ENCODE assay signal across 15 cellular contexts in genomic region chr1:218660678-218661053, GRCh38.
DNase-seq lines count a peak whose midpoint lies in the region; ATAC-seq, FAIRE-seq and TF ChIP-seq lines count a peak whose summit lies in the region.
"Had no signal": no experiment of that assay in that cellular context is flagged by ENCODE, and none has a peak within 500 bp of the region (broad histone marks: within the 10 kb centered on the region; RNA-seq: fewer than 3 reads in every experiment).

No MANE protein-coding gene starts in this region.

- ATAC-seq in HepG2 = no peak

- no peaks in the 10 kb centered on the region for H3K27me3 Mint-ChIP-seq in astrocyte (ENCODE audit: low read depth, unreplicated experiment)

- no peaks in the 10 kb centered on the region for H3K36me3 Mint-ChIP-seq in astrocyte (ENCODE audit: low read depth, unreplicated experiment)
- H3K36me3 Mint-ChIP-seq: neural progenitor cell had no signal

- POLR2A ChIA-PET in HepG2 (lab: Yijun Ruan, JAX) = no interaction called here

- dilution Hi-C loops in keratinocyte (cut with MboI; ENCODE audit: extremely low pct_ligation_motif_present, low sequenced_read_pairs) = no loop called here

- intact Hi-C loops in HepG2 (cut with micrococcal nuclease; ENCODE audit: unreplicated experiment) = no loop called here

- no peaks in the 10 kb centered on the region for H3K36me3 ChIP-seq in ACC112 (ENCODE audit: insufficient read depth, low read length)
- no peaks in the 10 kb centered on the region for H3K36me3 ChIP-seq in astrocyte (ENCODE audit: insufficient read depth, low read length)
- H3K36me3 ChIP-seq in keratinocyte (ENCODE audit: control insufficient read depth in 2 of 2, extremely low read depth in 1 of 2, insufficient read depth in 2 of 2, low read length in 2 of 2) = no peaks in the 10 kb centered on the region
- no peaks in the 10 kb centered on the region for H3K36me3 ChIP-seq in HepG2 (replicated peaks in 1 of 2; ENCODE audit: control insufficient read depth in 1 of 2, insufficient read depth in 2 of 2, low read length in 2 of 2)
- H3K36me3 ChIP-seq: neural progenitor cell, stomach had no signal

- H3K4me1 ChIP-seq in ACC112 (ENCODE audit: control insufficient read depth, insufficient read depth, low read length, unreplicated experiment) (peaks cover 72% of the 10 kb centered on the region), astrocyte (ENCODE audit: insufficient read depth, low read length) (peaks cover 48% of the 10 kb centered on the region), keratinocyte (ENCODE audit: control insufficient read depth, extremely low read depth, insufficient read depth, low read length) (peaks cover 55% of the 10 kb centered on the region), HepG2 (ENCODE audit: insufficient read depth, low read length) (no peaks in the 10 kb centered on the region)
- H3K4me1 ChIP-seq: neural progenitor cell had no signal

- TF ChIP-seq CTCF in astrocyte (IDR thresholded peaks at IDR 0.05; ENCODE audit: insufficient read depth, low read depth, low read length) (no peak), keratinocyte (optimal IDR thresholded peaks at IDR 0.05 in 1 of 3, IDR thresholded peaks at IDR 0.05 in 1 of 3, conservative IDR thresholded peaks at IDR 0.05 in 1 of 3; ENCODE audit: extremely low read depth in 1 of 3, insufficient read depth in 2 of 3, low read length in 3 of 3) (no peak), HepG2 (CRISPR knock-in tag; IDR thresholded peaks at IDR 0.05) (no peak)

- no peak overlapping the region for H3K4me3 Mint-ChIP-seq in astrocyte (ENCODE audit: unreplicated experiment)
- H3K4me3 Mint-ChIP-seq: H9, neural progenitor cell had no signal

- peak overlapping the region; percentile 61 for H3K9ac ChIP-seq in astrocyte (ENCODE audit: low read length)
- no peak overlapping the region for H3K9ac ChIP-seq in keratinocyte (ENCODE audit: control insufficient read depth, extremely low read depth, insufficient read depth, low read length)
- no peak overlapping the region for H3K9ac ChIP-seq in HepG2 (ENCODE audit: insufficient read depth, low read depth, low read length)
- H3K9ac ChIP-seq: neural progenitor cell had no signal

- H3K27me3 ChIP-seq in ACC112 (ENCODE audit: insufficient read depth, low read length) (no peaks in the 10 kb centered on the region), astrocyte (ENCODE audit: insufficient read depth, low read length) (no peaks in the 10 kb centered on the region), keratinocyte (ENCODE audit: control insufficient read depth, extremely low read depth, insufficient read depth, low read length) (no peaks in the 10 kb centered on the region), HepG2 (ENCODE audit: control insufficient read depth in 1 of 2, insufficient read depth in 2 of 2, low read length in 2 of 2) (no peaks in the 10 kb centered on the region)
- H3K27me3 ChIP-seq: neural progenitor cell, stomach had no signal

- 0% methylated on average over 1 of the region's 1 CpG for WGBS in HepG2 (ENCODE audit: low lambda C conversion rate)

- H3K4me3 ChIP-seq in ACC112 (ENCODE audit: low read depth, low read length) (peak overlapping the region; percentile 44; the same call in 1 of the 2 replicates), astrocyte (ENCODE audit: insufficient read depth, low read depth, low read length) (no peak overlapping the region), keratinocyte (ENCODE audit: control insufficient read depth in 2 of 3, extremely low read depth in 1 of 3, insufficient read depth in 2 of 3, low read depth in 1 of 3, low read length in 3 of 3) (no peak overlapping the region), HepG2 (replicated peaks in 1 of 3; ENCODE audit: insufficient read depth in 1 of 3, low read depth in 2 of 3, low read length in 3 of 3) (no peak overlapping the region)
- H3K4me3 ChIP-seq: neural progenitor cell, stomach had no signal

- H4K20me1 ChIP-seq in astrocyte (ENCODE audit: insufficient read depth, low read length) (no peaks in the 10 kb centered on the region), keratinocyte (ENCODE audit: control insufficient read depth, extremely low read depth, insufficient read depth, low read length) (no peaks in the 10 kb centered on the region), HepG2 (ENCODE audit: insufficient read depth, low read length) (no peaks in the 10 kb centered on the region)

- DNase-seq in HS-5 (ENCODE audit: low read depth) (peak; percentile 90), astrocyte (ENCODE audit: low read depth) (peak; percentile 92), keratinocyte (ENCODE audit: low read depth, low spot score) (peak; percentile 59), hippocampal formation (lab: John Stamatoyannopoulos, UW) (no peak), HepG2 (ENCODE audit: low spot score) (no peak), NCI-H146 treated with DMSO at 0.1 percent for 48 hours (lab: John Stamatoyannopoulos, UW; ENCODE audit: unreplicated experiment) (no peak)
- no peak for DNase-seq in stimulated activated CD4-positive, alpha-beta T cell treated with anti-CD3 and anti-CD28 coated beads, Interleukin-1b, Interleukin-23, amount 100 ng/mL, for 48 hours
- DNase-seq: activated CD4-positive, CD25-positive, alpha-beta regulatory T cell; activated effector memory CD4-positive, alpha-beta T cell treated with Interleukin-2 at 50 U/mL for 16 hours; H9; NCI-H1694 treated with DMSO at 0.1 percent for 48 hours; stomach had no signal

- peaks cover 58% of the 10 kb centered on the region for H3K4me1 Mint-ChIP-seq in astrocyte (ENCODE audit: low read depth, unreplicated experiment)
- H3K4me1 Mint-ChIP-seq: H9 had no signal

- no peaks in the 10 kb centered on the region for H3K79me2 ChIP-seq in ACC112 (ENCODE audit: control insufficient read depth, insufficient read depth, low read length, unreplicated experiment)
- no peaks in the 10 kb centered on the region for H3K79me2 ChIP-seq in astrocyte (ENCODE audit: insufficient read depth, low read length)
- H3K79me2 ChIP-seq in keratinocyte (ENCODE audit: control insufficient read depth, insufficient read depth, low read length) = no peaks in the 10 kb centered on the region
- H3K79me2 ChIP-seq in HepG2 (ENCODE audit: insufficient read depth, low read length) = no peaks in the 10 kb centered on the region

- peak overlapping the region; percentile 99 for H3K27ac Mint-ChIP-seq in astrocyte (ENCODE audit: unreplicated experiment)
- H3K27ac Mint-ChIP-seq: H9, neural progenitor cell had no signal

- H2AFZ ChIP-seq in ACC112 (ENCODE audit: low read length, unreplicated experiment) (no peak overlapping the region), astrocyte (ENCODE audit: low read depth, low read length) (no peak overlapping the region), keratinocyte (ENCODE audit: control insufficient read depth, low read length) (no peak overlapping the region), HepG2 (ENCODE audit: low read length) (no peak overlapping the region)
- H2AFZ ChIP-seq: neural progenitor cell had no signal

- no peak for TF ChIP-seq RAD21 in HepG2 (CRISPR knock-in tag; IDR thresholded peaks at IDR 0.05)

- H3K9me3 ChIP-seq in astrocyte (ENCODE audit: insufficient read depth, low read depth, low read length) = no peaks in the 10 kb centered on the region
- H3K9me3 ChIP-seq in keratinocyte (ENCODE audit: control insufficient read depth, low read depth, low read length) = no peaks in the 10 kb centered on the region
- no peaks in the 10 kb centered on the region for H3K9me3 ChIP-seq in HepG2 (ENCODE audit: low read length)
- H3K9me3 ChIP-seq: stomach had no signal

- H3K9me1 ChIP-seq in keratinocyte (ENCODE audit: control insufficient read depth, extremely low read depth, insufficient read depth, low read length) = no peaks in the 10 kb centered on the region

- H3K9me3 Mint-ChIP-seq in astrocyte (ENCODE audit: unreplicated experiment) = no peaks in the 10 kb centered on the region
- H3K9me3 Mint-ChIP-seq: H9, neural progenitor cell had no signal

- TF ChIP-seq POLR2A in HepG2 (IDR thresholded peaks at IDR 0.05; ENCODE audit: insufficient read depth in 1 of 2, low read depth in 2 of 2, low read length in 2 of 2) = no peak

- no peak for TF ChIP-seq EP300 in HepG2 (IDR thresholded peaks at IDR 0.05; ENCODE audit: low read depth in 2 of 2, low read length in 2 of 2)
- no peak for TF ChIP-seq EP300 in HepG2 (CRISPR knock-in tag; IDR thresholded peaks at IDR 0.05; ENCODE audit: borderline replicate concordance)

- H3K4me2 ChIP-seq in astrocyte (ENCODE audit: low read length) = peak overlapping the region; percentile 54
- peak overlapping the region; percentile 39 for H3K4me2 ChIP-seq in keratinocyte (ENCODE audit: control insufficient read depth, extremely low read depth, insufficient read depth, low read depth, low read length)
- H3K4me2 ChIP-seq in HepG2 (ENCODE audit: low read depth, low read length) = no peak overlapping the region
- H3K4me2 ChIP-seq: neural progenitor cell had no signal

- in situ Hi-C loops in HepG2 (cut with HindIII; ENCODE audit: extremely low pct_ligation_motif_present, low pct_unique_long_range_greater_than_20kb) = no loop called here

- no TSS peak for BruUV-seq in HepG2 (replicated peaks; lab: Mats Ljungman, UMichigan)

- peak overlapping the region; percentile 93 for H3K27ac ChIP-seq in ACC112 (ENCODE audit: low read depth, low read length)
- H3K27ac ChIP-seq in astrocyte (ENCODE audit: low read depth, low read length) = peak overlapping the region; percentile 85
- H3K27ac ChIP-seq in keratinocyte (ENCODE audit: control insufficient read depth, insufficient read depth, low read length) = peak overlapping the region; percentile 71
- no peak overlapping the region for H3K27ac ChIP-seq in HepG2 (ENCODE audit: extremely low read length, insufficient read depth, low read length)
- H3K27ac ChIP-seq: HL-60, neural progenitor cell, stomach had no signal

- CTCF ChIA-PET in HepG2 (lab: Yijun Ruan, JAX; ENCODE audit: low intra/inter-chr PET ratio, low total read pairs) = no interaction called here

- FAIRE-seq in astrocyte (lab: Jason Lieb, UNC) (peak; percentile 92), keratinocyte (lab: Jason Lieb, UNC) (peak; percentile 90), HepG2 (lab: Jason Lieb, UNC) (no peak)

TF ChIP-seq in HepG2, 621 proteins besides CTCF, POLR2A, EP300 and RAD21 (continues in another document):
- no peak for TF ChIP-seq GMEB1 (CRISPR knock-in tag; IDR thresholded peaks at IDR 0.05; ENCODE audit: borderline replicate concordance)
- TF ChIP-seq FOSL1 (CRISPR knock-in tag; IDR thresholded peaks at IDR 0.05; ENCODE audit: borderline replicate concordance) = no peak

Comparison
In these comparisons a context has a peak if more than half of its experiments do, and no peak if none do; other contexts are left out.
1. DNase-seq: peak in HS-5 (single experiment), astrocyte (single experiment) and keratinocyte (single experiment); none in hippocampal formation (0 of 2), HepG2 (single experiment), stimulated activated CD4-positive, alpha-beta T cell treated with anti-CD3 and anti-CD28 coated beads, Interleukin-1b, Interleukin-23, amount 100 ng/mL, for 48 hours (single experiment) and NCI-H146 treated with DMSO at 0.1 percent for 48 hours (single experiment).